1 cellular context compared by ENCODE assay signal in genomic region chr20:18738888-18739287, GRCh38.
TF ChIP-seq lines count a peak whose summit lies in the region.

No MANE protein-coding gene starts in this region.

TF ChIP-seq in K562, 482 proteins besides CTCF, POLR2A, EP300 and RAD21 (continued from another document):
- TF ChIP-seq E2F8 (IDR thresholded peaks at IDR 0.05; ENCODE audit: low read depth, partially characterized antibody): no peak
- TF ChIP-seq ZFP36 (IDR thresholded peaks at IDR 0.05; ENCODE audit: low read depth, low read length, partially characterized antibody): peak; percentile 18
- no peak for TF ChIP-seq ARID1B (IDR thresholded peaks at IDR 0.05)
